ENCODE assay signal across 9 cellular contexts in genomic region chr18:21243041-21243431, GRCh38. TPM values are rescaled to one million over a fixed set of nuclear protein-coding genes. Genes with fewer than 3 reads are reported as not detected.
DNase-seq lines count a peak whose midpoint lies in the region; ATAC-seq and TF ChIP-seq lines count a peak whose summit lies in the region.
"Had no signal": no experiment of that assay in that cellular context is flagged by ENCODE, and none has a peak within 500 bp of the region (broad histone marks: within the 10 kb centered on the region; RNA-seq: fewer than 3 reads in every experiment).

No MANE protein-coding gene starts in this region.

- H2BK120ac ChIP-seq in trophoblast cell (ENCODE audit: insufficient read depth, low read length, poor library complexity), result peak overlapping the region; percentile 91

- in situ Hi-C loops in Caki2 (cut with HindIII; ENCODE audit: low pct_unique_long_range_greater_than_20kb, low sequenced_read_pairs), result no loop called here

- no peaks in the 10 kb centered on the region for H3K27me3 ChIP-seq in trophoblast cell (ENCODE audit: insufficient read depth, low read length)

- H3K23ac ChIP-seq in trophoblast cell (ENCODE audit: low read length), result no peak overlapping the region

- peaks cover 23% of the 10 kb centered on the region for H3K79me1 ChIP-seq in trophoblast cell (ENCODE audit: low read length)

- H3K4me2 ChIP-seq in trophoblast cell (ENCODE audit: low read length), result peak overlapping the region; percentile 78

- no peak overlapping the region for H4K12ac ChIP-seq in trophoblast cell (ENCODE audit: low read depth, low read length)

- H3K9me3 ChIP-seq in trophoblast cell (ENCODE audit: insufficient read depth, low read depth, low read length), result no peaks in the 10 kb centered on the region
- H3K9me3 ChIP-seq: adrenal gland had no signal

- no peak for TF ChIP-seq CTCF in fibroblast of villous mesenchyme (IDR thresholded peaks at IDR 0.05; ENCODE audit: insufficient read depth, low read depth, low read length)

- ATAC-seq in HG02759 (IDR thresholded peaks at IDR 0.05; ENCODE audit: unreplicated experiment) (no peak), SK-N-SH treated with all-trans-retinoic acid at 6 μM for 48 hours (no peak)

- peaks cover 19% of the 10 kb centered on the region for H3K79me2 ChIP-seq in trophoblast cell (ENCODE audit: control insufficient read depth, insufficient read depth, low read length, poor library complexity)

- H3K4me1 ChIP-seq in trophoblast cell (ENCODE audit: control insufficient read depth in 1 of 2, insufficient read depth in 2 of 2, low read length in 2 of 2), result peaks cover 4 to 5% of the 10 kb centered on the region in 2 experiments

- peak overlapping the region; percentile 92 for H4K91ac ChIP-seq in trophoblast cell (ENCODE audit: low read depth, low read length)

- peak overlapping the region; percentile 88 for H2AFZ ChIP-seq in trophoblast cell (ENCODE audit: insufficient read depth, low read length, poor library complexity)

- H2AK5ac ChIP-seq in trophoblast cell (ENCODE audit: low read length), result peak overlapping the region; percentile 85

- peak overlapping the region; percentile 87 for H3K27ac ChIP-seq in trophoblast cell (ENCODE audit: low read depth, low read length)

- peak overlapping the region; percentile 97 for H3K4ac ChIP-seq in trophoblast cell (ENCODE audit: low read depth, low read length)

- peak overlapping the region; percentile 97 for H2BK5ac ChIP-seq in trophoblast cell (ENCODE audit: low read depth, low read length, poor library complexity)

- DNase-seq in Caki2 (ENCODE audit: low read depth), result peak; percentile 25
- peak; percentile 54 for DNase-seq in NCI-H146 treated with DMSO at 0.1 percent for 48 hours (lab: John Stamatoyannopoulos, UW; ENCODE audit: unreplicated experiment)
- peak; percentile 31 for DNase-seq in fibroblast of villous mesenchyme (ENCODE audit: low read depth)
- peak in 1 of 2 donors; percentile 42 for DNase-seq in trophoblast cell
- no peak for DNase-seq in GDM1 (lab: John Stamatoyannopoulos, UW)
- DNase-seq in SKM-1 treated with dmso at 0.1 percent for 144 hours (lab: John Stamatoyannopoulos, UW; ENCODE audit: unreplicated experiment), result no peak

- peak overlapping the region; percentile 58 for H3K4me3 ChIP-seq in fibroblast of villous mesenchyme (ENCODE audit: low read depth, low read length)
- peak overlapping the region; percentile 99 for H3K4me3 ChIP-seq in trophoblast cell (ENCODE audit: low read depth, low read length)

- H3K18ac ChIP-seq in trophoblast cell (ENCODE audit: low read length), result peak overlapping the region; percentile 98

- no peak overlapping the region for H2BK12ac ChIP-seq in trophoblast cell (ENCODE audit: low read length)

- H3K14ac ChIP-seq in trophoblast cell (ENCODE audit: low read length), result peak overlapping the region; percentile 99

- peak overlapping the region; percentile 89 for H3K9ac ChIP-seq in trophoblast cell (ENCODE audit: low read length)

- WGBS in trophoblast cell (ENCODE audit: extremely low coverage, insufficient coverage, insufficient read length), result no CpG with 5 or more reads among the region's 21 CpGs

- peak overlapping the region; percentile 94 for H4K8ac ChIP-seq in trophoblast cell (ENCODE audit: low read depth, low read length)

- no peaks in the 10 kb centered on the region for H3K36me3 ChIP-seq in trophoblast cell (ENCODE audit: control insufficient read depth in 1 of 2, insufficient read depth in 2 of 2, low read length in 2 of 2)
- H3K36me3 ChIP-seq: adrenal gland had no signal

TF ChIP-seq in SK-N-SH treated with all-trans-retinoic acid at 6 μM for 48 hours, 23 proteins besides CTCF, POLR2A, EP300 and RAD21:
- no peak for TF ChIP-seq ZFP30 (CRISPR knock-in tag; IDR thresholded peaks at IDR 0.05)
- no peak for TF ChIP-seq TSHZ2 (CRISPR knock-in tag; IDR thresholded peaks at IDR 0.05)

RNA-seq across cellular contexts. Expression of gene GREB1L, which starts 1.0 kb away (rescaled TPM):
- 0.72 and 2.0 TPM in 2 replicates for total RNA-seq in Caki2 (2014; rRNA removed; shearing (Covaris generic); ENCODE audit: low replicate concordance)
- 8.7 and 25.0 TPM in 2 replicates for total RNA-seq in fibroblast of villous mesenchyme
- polyA plus RNA-seq in trophoblast cell (2013), result 54.4 and 55.1 TPM in 2 replicates

Comparison
In these comparisons a context has a peak if more than half of its experiments do, and no peak if none do; other contexts are left out.
1. DNase-seq: peak in Caki2 (single experiment), NCI-H146 treated with DMSO at 0.1 percent for 48 hours (single experiment) and fibroblast of villous mesenchyme (single experiment); none in GDM1 (single experiment) and SKM-1 treated with dmso at 0.1 percent for 144 hours (single experiment).